In genomic region chr5:108381034-108381954, GRCh38 we compare ENCODE assay signal across 1 cellular context.
TF ChIP-seq lines count a peak whose summit lies in the region.

No MANE protein-coding gene starts in this region.

TF ChIP-seq in K562, 482 proteins besides CTCF, POLR2A, EP300 and RAD21 (continued from another document):
- TF ChIP-seq ZNF778 (CRISPR knock-in tag; IDR thresholded peaks at IDR 0.05) (no peak), CAMTA2 (CRISPR knock-in tag; conservative IDR thresholded peaks at IDR 0.05) (no peak), CHD1 (IDR thresholded peaks at IDR 0.05; ENCODE audit: low read length) (no peak), HDAC1 (IDR thresholded peaks at IDR 0.05) (no peak), FOXA1 (IDR thresholded peaks at IDR 0.05; ENCODE audit: borderline replicate concordance) (no peak), ZNF79 (CRISPR knock-in tag; IDR thresholded peaks at IDR 0.05; ENCODE audit: low read depth) (no peak), ZNF445 (CRISPR knock-in tag; IDR thresholded peaks at IDR 0.05; ENCODE audit: low read depth) (no peak), ASH1L (IDR thresholded peaks at IDR 0.05; ENCODE audit: borderline replicate concordance, low read depth, partially characterized antibody) (no peak), ZNF780A (CRISPR knock-in tag; IDR thresholded peaks at IDR 0.05) (no peak), BMI1 (IDR thresholded peaks at IDR 0.05; ENCODE audit: low read length) (no peak), GATAD2B (IDR thresholded peaks at IDR 0.05; ENCODE audit: borderline replicate concordance) (peak; percentile 82), KDM1A (IDR thresholded peaks at IDR 0.05) (no peak), MYNN (IDR thresholded peaks at IDR 0.05) (no peak), MYNN (CRISPR knock-in tag; IDR thresholded peaks at IDR 0.05) (no peak), NFE2 (IDR thresholded peaks at IDR 0.05; ENCODE audit: low read depth) (no peak), TEAD4 (IDR thresholded peaks at IDR 0.05; ENCODE audit: low read length) (no peak), TEAD4 (CRISPR knock-in tag; IDR thresholded peaks at IDR 0.05; ENCODE audit: borderline replicate concordance) (no peak), KHSRP (IDR thresholded peaks at IDR 0.05) (no peak), HMGXB4 (CRISPR knock-in tag; IDR thresholded peaks at IDR 0.05) (peak; percentile 76; the same call in 1 of the 2 replicates), ZNF77 (CRISPR knock-in tag; IDR thresholded peaks at IDR 0.05) (no peak), E2F4 (CRISPR knock-in tag; IDR thresholded peaks at IDR 0.05; ENCODE audit: low read depth) (no peak), MCM2 (IDR thresholded peaks at IDR 0.05; ENCODE audit: low read depth) (no peak), RBBP5 (IDR thresholded peaks at IDR 0.05; ENCODE audit: borderline replicate concordance, insufficient read depth, low read length, poor library complexity, severe bottlenecking) (peak; percentile 66), BDP1 (IDR thresholded peaks at IDR 0.05; ENCODE audit: insufficient read depth, insufficient read length) (no peak), CSDE1 (IDR thresholded peaks at IDR 0.05) (no peak), PCBP1 (IDR thresholded peaks at IDR 0.05; ENCODE audit: low read depth, low read length, poor library complexity, severe bottlenecking) (no peak), ZNF212 (CRISPR knock-in tag; IDR thresholded peaks at IDR 0.05) (no peak), DEAF1 (CRISPR knock-in tag; IDR thresholded peaks at IDR 0.05) (no peak), DPF2 (IDR thresholded peaks at IDR 0.05) (no peak), ETS2 (tag; IDR thresholded peaks at IDR 0.05; ENCODE audit: borderline replicate concordance, poor library complexity, severe bottlenecking) (no peak), KDM5B (IDR thresholded peaks at IDR 0.05; ENCODE audit: insufficient replicate concordance, low read depth, low read length) (no peak), HDAC3 (IDR thresholded peaks at IDR 0.05; ENCODE audit: borderline replicate concordance, partially characterized antibody) (no peak), EZH2 (IDR thresholded peaks at IDR 0.05; ENCODE audit: borderline replicate concordance, low read depth, low read length) (no peak), ZNF507 (tag; conservative IDR thresholded peaks at IDR 0.05) (no peak)
- TF ChIP-seq, protein P1, sequence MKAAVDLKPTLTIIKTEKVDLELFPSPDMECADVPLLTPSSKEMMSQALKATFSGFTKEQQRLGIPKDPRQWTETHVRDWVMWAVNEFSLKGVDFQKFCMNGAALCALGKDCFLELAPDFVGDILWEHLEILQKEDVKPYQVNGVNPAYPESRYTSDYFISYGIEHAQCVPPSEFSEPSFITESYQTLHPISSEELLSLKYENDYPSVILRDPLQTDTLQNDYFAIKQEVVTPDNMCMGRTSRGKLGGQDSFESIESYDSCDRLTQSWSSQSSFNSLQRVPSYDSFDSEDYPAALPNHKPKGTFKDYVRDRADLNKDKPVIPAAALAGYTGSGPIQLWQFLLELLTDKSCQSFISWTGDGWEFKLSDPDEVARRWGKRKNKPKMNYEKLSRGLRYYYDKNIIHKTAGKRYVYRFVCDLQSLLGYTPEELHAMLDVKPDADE (conservative IDR thresholded peaks at IDR 0.05; ENCODE audit: control insufficient read depth, low read depth, low read length), result no peak
- TF ChIP-seq, protein P2, sequence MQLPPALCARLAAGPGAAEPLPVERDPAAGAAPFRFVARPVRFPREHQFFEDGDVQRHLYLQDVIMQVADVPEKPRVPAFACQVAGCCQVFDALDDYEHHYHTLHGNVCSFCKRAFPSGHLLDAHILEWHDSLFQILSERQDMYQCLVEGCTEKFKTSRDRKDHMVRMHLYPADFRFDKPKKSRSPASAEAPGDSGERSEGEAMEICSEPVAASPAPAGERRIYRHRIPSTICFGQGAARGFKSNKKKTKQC (CRISPR knock-in tag; IDR thresholded peaks at IDR 0.05), result peak; percentile 64; the same call in 1 of the 2 replicates
- TF ChIP-seq, protein P3, sequence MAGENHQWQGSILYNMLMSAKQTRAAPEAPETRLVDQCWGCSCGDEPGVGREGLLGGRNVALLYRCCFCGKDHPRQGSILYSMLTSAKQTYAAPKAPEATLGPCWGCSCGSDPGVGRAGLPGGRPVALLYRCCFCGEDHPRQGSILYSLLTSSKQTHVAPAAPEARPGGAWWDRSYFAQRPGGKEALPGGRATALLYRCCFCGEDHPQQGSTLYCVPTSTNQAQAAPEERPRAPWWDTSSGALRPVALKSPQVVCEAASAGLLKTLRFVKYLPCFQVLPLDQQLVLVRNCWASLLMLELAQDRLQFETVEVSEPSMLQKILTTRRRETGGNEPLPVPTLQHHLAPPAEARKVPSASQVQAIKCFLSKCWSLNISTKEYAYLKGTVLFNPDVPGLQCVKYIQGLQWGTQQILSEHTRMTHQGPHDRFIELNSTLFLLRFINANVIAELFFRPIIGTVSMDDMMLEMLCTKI (IDR thresholded peaks at IDR 0.05; ENCODE audit: partially characterized antibody), result no peak
- TF ChIP-seq, protein P4, sequence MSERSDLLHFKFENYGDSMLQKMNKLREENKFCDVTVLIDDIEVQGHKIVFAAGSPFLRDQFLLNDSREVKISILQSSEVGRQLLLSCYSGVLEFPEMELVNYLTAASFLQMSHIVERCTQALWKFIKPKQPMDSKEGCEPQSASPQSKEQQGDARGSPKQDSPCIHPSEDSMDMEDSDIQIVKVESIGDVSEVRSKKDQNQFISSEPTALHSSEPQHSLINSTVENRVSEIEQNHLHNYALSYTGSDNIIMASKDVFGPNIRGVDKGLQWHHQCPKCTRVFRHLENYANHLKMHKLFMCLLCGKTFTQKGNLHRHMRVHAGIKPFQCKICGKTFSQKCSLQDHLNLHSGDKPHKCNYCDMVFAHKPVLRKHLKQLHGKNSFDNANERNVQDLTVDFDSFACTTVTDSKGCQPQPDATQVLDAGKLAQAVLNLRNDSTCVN (CRISPR knock-in tag; IDR thresholded peaks at IDR 0.05), result no peak
- TF ChIP-seq, protein P5, sequence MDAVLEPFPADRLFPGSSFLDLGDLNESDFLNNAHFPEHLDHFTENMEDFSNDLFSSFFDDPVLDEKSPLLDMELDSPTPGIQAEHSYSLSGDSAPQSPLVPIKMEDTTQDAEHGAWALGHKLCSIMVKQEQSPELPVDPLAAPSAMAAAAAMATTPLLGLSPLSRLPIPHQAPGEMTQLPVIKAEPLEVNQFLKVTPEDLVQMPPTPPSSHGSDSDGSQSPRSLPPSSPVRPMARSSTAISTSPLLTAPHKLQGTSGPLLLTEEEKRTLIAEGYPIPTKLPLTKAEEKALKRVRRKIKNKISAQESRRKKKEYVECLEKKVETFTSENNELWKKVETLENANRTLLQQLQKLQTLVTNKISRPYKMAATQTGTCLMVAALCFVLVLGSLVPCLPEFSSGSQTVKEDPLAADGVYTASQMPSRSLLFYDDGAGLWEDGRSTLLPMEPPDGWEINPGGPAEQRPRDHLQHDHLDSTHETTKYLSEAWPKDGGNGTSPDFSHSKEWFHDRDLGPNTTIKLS (IDR thresholded peaks at IDR 0.05; ENCODE audit: borderline replicate concordance, low read depth), result no peak; the same call in 1 of the 2 replicates
TF ChIP-seq in K562: peak in this region for 62.
